10 cellular contexts compared by ENCODE assay signal in the genomic region with DNA sequence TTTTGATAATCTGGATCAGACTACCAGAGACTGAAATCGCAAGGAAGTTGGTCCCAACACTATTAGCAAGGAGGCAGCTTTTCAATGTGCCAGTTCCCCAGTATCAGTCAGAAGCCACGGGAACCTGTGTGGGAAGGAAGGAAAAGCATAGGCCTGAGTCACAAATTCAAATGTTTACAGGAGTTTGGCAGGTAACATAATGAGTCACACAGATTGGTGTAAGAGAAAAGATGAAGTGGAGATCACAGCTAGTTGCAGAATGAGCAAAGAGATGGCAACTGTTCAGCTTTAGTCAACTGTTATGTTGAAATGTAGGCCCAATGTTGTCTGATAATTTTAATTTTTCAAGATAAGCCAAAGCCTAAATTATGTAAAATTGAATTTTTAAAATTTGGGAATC. TPM values are rescaled to one million over a fixed set of nuclear protein-coding genes. Genes with fewer than 3 reads are reported as not detected.
DNase-seq lines count a peak whose midpoint lies in the region; ATAC-seq, FAIRE-seq and TF ChIP-seq lines count a peak whose summit lies in the region.
"Had no signal": no experiment of that assay in that cellular context is flagged by ENCODE, and none has a peak within 500 bp of the region (broad histone marks: within the 10 kb centered on the region; RNA-seq: fewer than 3 reads in every experiment).

No MANE protein-coding gene starts in this region.

- FAIRE-seq in bronchial epithelial cell (lab: Jason Lieb, UNC): peak; percentile 95

- peaks cover 68% of the 10 kb centered on the region for H3K36me3 Mint-ChIP-seq in nephron progenitor cell (ENCODE audit: low read depth)

- ATAC-seq in HG02870 (IDR thresholded peaks at IDR 0.05; ENCODE audit: unreplicated experiment) (peak; percentile 67), GM21381 (IDR thresholded peaks at IDR 0.05; ENCODE audit: unreplicated experiment) (no peak)

- H3K27me3 ChIP-seq in bronchial epithelial cell (ENCODE audit: control insufficient read depth, insufficient read depth, low read length) (no peaks in the 10 kb centered on the region), H7 (ENCODE audit: control insufficient read depth, insufficient read depth, low read length) (no peaks in the 10 kb centered on the region)

- no peak for TF ChIP-seq CTCF in bronchial epithelial cell (IDR thresholded peaks at IDR 0.05; ENCODE audit: insufficient read depth, low read length, severe bottlenecking)
- TF ChIP-seq CTCF in nephron progenitor cell (IDR thresholded peaks at IDR 0.05): no peak

- no peak overlapping the region for H3K4me3 Mint-ChIP-seq in nephron progenitor cell
- H3K4me3 Mint-ChIP-seq: activated naive CD4-positive, alpha-beta T cell treated with anti-CD3 and anti-CD28 coated beads, Interleukin-2, amount 50 U/mL, for 24 hours had no signal

- no peaks in the 10 kb centered on the region for H3K9me3 Mint-ChIP-seq in nephron progenitor cell
- H3K9me3 Mint-ChIP-seq: activated naive CD4-positive, alpha-beta T cell treated with anti-CD3 and anti-CD28 coated beads, Interleukin-2, amount 50 U/mL, for 24 hours had no signal

- H3K4me3 ChIP-seq in bronchial epithelial cell (ENCODE audit: low read depth, low read length) (no peak overlapping the region), H7 (ENCODE audit: insufficient read depth, low read depth, low read length) (no peak overlapping the region)

- H3K27ac Mint-ChIP-seq in nephron progenitor cell: peak overlapping the region; percentile 43

- no peaks in the 10 kb centered on the region for H3K27me3 Mint-ChIP-seq in nephron progenitor cell (ENCODE audit: low read depth, poor library complexity)
- H3K27me3 Mint-ChIP-seq: activated naive CD4-positive, alpha-beta T cell treated with anti-CD3 and anti-CD28 coated beads, Interleukin-2, amount 50 U/mL, for 24 hours had no signal

- H3K36me3 ChIP-seq in bronchial epithelial cell (ENCODE audit: control insufficient read depth, insufficient read depth, low read length): no peaks in the 10 kb centered on the region
- H3K36me3 ChIP-seq in H7 (replicated peaks; ENCODE audit: control insufficient read depth, insufficient read depth, low read length): peaks cover 4% of the 10 kb centered on the region

- peak; percentile 83 for DNase-seq in ELR (ENCODE audit: low read depth)
- peak; percentile 98 for DNase-seq in bronchial epithelial cell (ENCODE audit: low read depth)
- no peak for DNase-seq in nephron progenitor cell
- DNase-seq in effector CD8-positive, alpha-beta T cell (lab: John Stamatoyannopoulos, UW): no peak
- no peak for DNase-seq in NCI-H187 treated with DMSO at 0.1 percent for 48 hours (lab: John Stamatoyannopoulos, UW)
- no peak for DNase-seq in H7
- DNase-seq: SW 1271 had no signal

- H3K4me1 Mint-ChIP-seq in nephron progenitor cell: peaks cover 5% of the 10 kb centered on the region

RNA-seq across cellular contexts. Expression of gene ITGA2B, which starts 28.1 kb away (rescaled TPM):
- total RNA-seq in bronchial epithelial cell: under 0.01 TPM in 1 of 2 replicates, not detected in the other
- 6.2 and 11.4 TPM in 2 replicates for total RNA-seq in H7 (2014; rRNA removed; shearing (Covaris generic))

RNA-seq across cellular contexts. Expression of gene FAM171A2, which starts 53.9 kb away (rescaled TPM):
- total RNA-seq in bronchial epithelial cell: 0.53 and 0.90 TPM in 2 replicates
- total RNA-seq in H7 (2014; rRNA removed; shearing (Covaris generic)): 23.7 and 24.1 TPM in 2 replicates

Comparison
In these comparisons a context has a peak if more than half of its experiments do, and no peak if none do; other contexts are left out.
1. DNase-seq: peak in ELR (single experiment) and bronchial epithelial cell (single experiment); none in nephron progenitor cell (single experiment), effector CD8-positive, alpha-beta T cell (single experiment), NCI-H187 treated with DMSO at 0.1 percent for 48 hours (single experiment) and H7 (single experiment).
2. RNA of gene FAM171A2, which starts 53.9 kb away (total RNA-seq): 23.7 to 24.1 TPM in H7; 0.53 to 0.90 TPM in bronchial epithelial cell; every median in the first group is over 10 times any median in the second.